In the genomic region with DNA sequence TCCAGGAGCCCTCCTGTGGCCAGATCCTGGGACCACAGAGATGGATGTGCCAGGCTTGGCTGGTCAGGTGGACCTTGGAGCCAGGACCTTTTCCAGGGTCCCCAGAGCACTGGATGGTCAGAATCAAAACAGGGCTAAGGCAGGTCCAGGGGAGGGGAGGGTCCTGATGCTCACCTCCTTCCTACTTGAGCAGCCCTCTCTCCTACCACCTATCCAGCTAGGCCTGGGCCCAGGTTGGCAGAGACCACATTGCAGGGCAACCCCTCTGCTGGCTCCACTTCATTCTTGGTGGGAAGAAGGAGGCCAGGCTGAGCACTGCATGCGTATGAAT, we compare ENCODE assay signal across 14 cellular contexts. TPM values are rescaled to one million over a fixed set of nuclear protein-coding genes. Genes with fewer than 3 reads are reported as not detected.
DNase-seq lines count a peak whose midpoint lies in the region; ATAC-seq and TF ChIP-seq lines count a peak whose summit lies in the region.
"Had no signal": no experiment of that assay in that cellular context is flagged by ENCODE, and none has a peak within 500 bp of the region (broad histone marks: within the 10 kb centered on the region; RNA-seq: fewer than 3 reads in every experiment).

No MANE protein-coding gene starts in this region.

- H3K27ac ChIP-seq in Karpas-422 (ENCODE audit: low read length) (no peak overlapping the region), endodermal cell (ENCODE audit: low read depth, low read length) (no peak overlapping the region), suprapubic skin (no peak overlapping the region), left lung (no peak overlapping the region)

- no peaks in the 10 kb centered on the region for H3K9me2 ChIP-seq in Karpas-422 (replicated peaks; ENCODE audit: insufficient read depth, low read length)

- H3K36me3 ChIP-seq in Karpas-422 (ENCODE audit: insufficient read depth, low read length) (no peaks in the 10 kb centered on the region), endodermal cell (ENCODE audit: control insufficient read depth, insufficient read depth, low read length) (no peaks in the 10 kb centered on the region), suprapubic skin (no peaks in the 10 kb centered on the region), left lung (no peaks in the 10 kb centered on the region)
- H3K36me3 ChIP-seq: breast epithelium had no signal

- peaks cover 14% of the 10 kb centered on the region for H3K4me1 Mint-ChIP-seq in activated naive CD4-positive, alpha-beta T cell treated with anti-CD3 and anti-CD28 coated beads, Interleukin-2, amount 50 U/mL, for 24 hours
- peaks cover 14% of the 10 kb centered on the region for H3K4me1 Mint-ChIP-seq in endodermal cell

- H3K4me3 Mint-ChIP-seq in activated naive CD4-positive, alpha-beta T cell treated with anti-CD3 and anti-CD28 coated beads, Interleukin-2, amount 50 U/mL, for 24 hours = peak overlapping the region; percentile 4
- no peak overlapping the region for H3K4me3 Mint-ChIP-seq in endodermal cell

- no peaks in the 10 kb centered on the region for H3K27me3 Mint-ChIP-seq in activated naive CD4-positive, alpha-beta T cell treated with anti-CD3 and anti-CD28 coated beads, Interleukin-2, amount 50 U/mL, for 24 hours
- H3K27me3 Mint-ChIP-seq in endodermal cell (ENCODE audit: insufficient read depth) = peaks cover 3% of the 10 kb centered on the region

- intact Hi-C loops in left lung (cut with DNase I) = loop anchor here in 1 of 2 donors (10.0 kb wide), 2 partner anchors 230 to 330 kb away; no protein-coding TSS in a partner anchor

- no peak for TF ChIP-seq EP300 in suprapubic skin (IDR thresholded peaks at IDR 0.05)

- DNase-seq in activated naive CD4-positive, alpha-beta T cell treated with anti-CD3 and anti-CD28 coated beads, Interleukin-2, amount 50 U/mL, for 16 hours = no peak
- DNase-seq in Karpas-422 = no peak
- no peak for DNase-seq in endodermal cell
- peak; percentile 56 to 57 for DNase-seq in suprapubic skin (ENCODE audit: low spot score in 2 of 2)
- no peak for DNase-seq in left lung
- DNase-seq: activated CD4-positive, alpha-beta T cell treated with anti-CD3 and anti-CD28 coated beads, Interleukin-2, amount 50 U/mL, for 4 hours; DMS 273 treated with DMSO at 0.1 percent for 48 hours; mesendoderm; NCI-H146; NCI-H226 had no signal

- H3K9me3 ChIP-seq in Karpas-422 (ENCODE audit: low read length) (no peaks in the 10 kb centered on the region), endodermal cell (ENCODE audit: control insufficient read depth, low read length) (no peaks in the 10 kb centered on the region), suprapubic skin (no peaks in the 10 kb centered on the region), left lung (no peaks in the 10 kb centered on the region)
- H3K9me3 ChIP-seq: breast epithelium had no signal

- H4K20me1 ChIP-seq in Karpas-422 (ENCODE audit: insufficient read depth, low read depth, low read length) = no peaks in the 10 kb centered on the region

- 91 to 100% methylated on average over 1 of the region's 1 CpG for WGBS in endodermal cell (ENCODE audit: insufficient coverage in 1 of 2, insufficient read length in 1 of 2), 2 experiments
- WGBS in suprapubic skin = 100% methylated on average over 1 of the region's 1 CpG

- ATAC-seq in GM21367 (IDR thresholded peaks at IDR 0.05; ENCODE audit: unreplicated experiment) = no peak
- no peak for ATAC-seq in left lung
- ATAC-seq: Right ventricle myocardium inferior had no signal

- TF ChIP-seq CTCF in endodermal cell (conservative IDR thresholded peaks at IDR 0.05) (peak; percentile 30), suprapubic skin (IDR thresholded peaks at IDR 0.05) (no peak), left lung (IDR thresholded peaks at IDR 0.05) (no peak)

- H3K9ac ChIP-seq in Karpas-422 (ENCODE audit: low read length) (0 out of 2 replicates have a peak overlapping the region, but pooled peaks have one; percentile 80), endodermal cell (ENCODE audit: extremely low read depth, low read length, poor library complexity, severe bottlenecking) (no peak overlapping the region)

- H2AFZ ChIP-seq in Karpas-422 (ENCODE audit: low read length) = no peak overlapping the region

- peak overlapping the region; percentile 6 for H3K27ac Mint-ChIP-seq in activated naive CD4-positive, alpha-beta T cell treated with anti-CD3 and anti-CD28 coated beads, Interleukin-2, amount 50 U/mL, for 24 hours
- H3K27ac Mint-ChIP-seq in endodermal cell = no peak overlapping the region

- TF ChIP-seq POLR2A in suprapubic skin (IDR thresholded peaks at IDR 0.05) = no peak

- H3K4me1 ChIP-seq in Karpas-422 (ENCODE audit: low read length) = peaks cover 19% of the 10 kb centered on the region
- no peaks in the 10 kb centered on the region for H3K4me1 ChIP-seq in endodermal cell (ENCODE audit: control insufficient read depth, insufficient read depth, low read length)
- peaks cover 13% of the 10 kb centered on the region for H3K4me1 ChIP-seq in suprapubic skin
- H3K4me1 ChIP-seq in left lung = peaks cover 0 to 9% of the 10 kb centered on the region in 2 donors

- no peaks in the 10 kb centered on the region for H3K36me3 Mint-ChIP-seq in activated naive CD4-positive, alpha-beta T cell treated with anti-CD3 and anti-CD28 coated beads, Interleukin-2, amount 50 U/mL, for 24 hours
- no peaks in the 10 kb centered on the region for H3K36me3 Mint-ChIP-seq in endodermal cell (ENCODE audit: low read depth)

- H3K4me3 ChIP-seq in Karpas-422 (ENCODE audit: low read length) (no peak overlapping the region), endodermal cell (ENCODE audit: low read length) (no peak overlapping the region), suprapubic skin (no peak overlapping the region), left lung (no peak overlapping the region)

- no peaks in the 10 kb centered on the region for H3K79me2 ChIP-seq in Karpas-422 (ENCODE audit: low read length)

- no peak overlapping the region for H3K4me2 ChIP-seq in Karpas-422 (ENCODE audit: low read depth, low read length, poor library complexity, severe bottlenecking)

- no peaks in the 10 kb centered on the region for H3K9me3 Mint-ChIP-seq in activated naive CD4-positive, alpha-beta T cell treated with anti-CD3 and anti-CD28 coated beads, Interleukin-2, amount 50 U/mL, for 24 hours
- H3K9me3 Mint-ChIP-seq in endodermal cell = no peaks in the 10 kb centered on the region

- H3K27me3 ChIP-seq in Karpas-422 (ENCODE audit: low read length) (no peaks in the 10 kb centered on the region), endodermal cell (ENCODE audit: control insufficient read depth, insufficient read depth, low read length, poor library complexity, severe bottlenecking) (peaks cover 3% of the 10 kb centered on the region), suprapubic skin (no peaks in the 10 kb centered on the region), left lung (no peaks in the 10 kb centered on the region)
- H3K27me3 ChIP-seq: breast epithelium had no signal

RNA-seq across cellular contexts. Expression of a gene that starts 28.5 kb away (rescaled TPM):
- total RNA-seq in Karpas-422 (2014; rRNA removed; shearing (Covaris generic); ENCODE audit: low replicate concordance) = 0.58 and 3.0 TPM in 2 replicates
- total RNA-seq in endodermal cell = 10 to 100 TPM in 1 of 2 donors, 1 to 10 TPM in 1; 6.9 to 10.3 TPM
- 8.2 TPM for polyA plus RNA-seq in endodermal cell (2013, experiment 1 of 2)
- 7.4 TPM for polyA plus RNA-seq in endodermal cell (2013, experiment 2 of 2)
- total RNA-seq in suprapubic skin = 10 to 100 TPM in 3 of 4 donors, 1 to 10 TPM in 1; 9.7 to 25.5 (median 13.1) TPM
- total RNA-seq in left lung = 10 to 100 TPM in 1 of 2 donors, 1 to 10 TPM in 1; 9.7 to 12.9 TPM

RNA-seq across cellular contexts. Expression of a gene that starts 55.9 kb away (rescaled TPM):
- total RNA-seq in Karpas-422 (2014; rRNA removed; shearing (Covaris generic); ENCODE audit: low replicate concordance) = 20.5 and 29.9 TPM in 2 replicates
- total RNA-seq in endodermal cell (10 to 100 TPM; 29.3 to 35.2 TPM), suprapubic skin (10 to 100 TPM in 2 of 4 donors, 1 to 10 TPM in 2; 8.3 to 19.7 (median 10.2) TPM), left lung (10 to 100 TPM; 24.3 to 28.0 TPM)
- polyA plus RNA-seq in endodermal cell (2013, experiment 1 of 2) = 27.5 TPM
- polyA plus RNA-seq in endodermal cell (2013, experiment 2 of 2) = 22.1 TPM

Comparison
In these comparisons a context has a peak if more than half of its experiments do, and no peak if none do; other contexts are left out.
1. DNase-seq: peak in suprapubic skin (2 of 2); none in activated naive CD4-positive, alpha-beta T cell treated with anti-CD3 and anti-CD28 coated beads, Interleukin-2, amount 50 U/mL, for 16 hours (single experiment), Karpas-422 (single experiment), endodermal cell (single experiment) and left lung (0 of 2).